In genomic region chr6:98947411-98948292, GRCh38 we compare ENCODE assay signal across 8 cellular contexts. TPM values are rescaled to one million over a fixed set of nuclear protein-coding genes. Genes with fewer than 3 reads are reported as not detected.
DNase-seq lines count a peak whose midpoint lies in the region; ATAC-seq and TF ChIP-seq lines count a peak whose summit lies in the region.

FBXL4 (minus strand) TSS chr6:98947946; CDS start chr6:98926988, 20,958 bp downstream.

- H3K4me1 ChIP-seq in ectodermal cell (ENCODE audit: control insufficient read depth, insufficient read depth, low read length) (peaks cover 5% of the 10 kb centered on the region), lower lobe of right lung (peaks cover 31% of the 10 kb centered on the region)

- H3K4me3 ChIP-seq in ectodermal cell (ENCODE audit: insufficient read depth, low read depth, low read length) (peak within 1 kb of the TSS; percentile 70), lower lobe of right lung (peak within 1 kb of the TSS; percentile 75)

- peaks cover 0 to 2% of the 10 kb centered on the region in 2 donors for H3K36me3 Mint-ChIP-seq in CD14-positive monocyte
- H3K36me3 Mint-ChIP-seq in activated CD8-positive, alpha-beta T cell treated with anti-CD3 and anti-CD28 coated beads for 36 hours (ENCODE audit: low read depth), result peaks cover 17% of the 10 kb centered on the region

- ATAC-seq in GM19324 (IDR thresholded peaks at IDR 0.05; ENCODE audit: low FRiP score, unreplicated experiment), result peak; percentile 85
- peak; percentile 72 for ATAC-seq in HG03457 (IDR thresholded peaks at IDR 0.05; ENCODE audit: unreplicated experiment)
- ATAC-seq in activated CD8-positive, alpha-beta T cell treated with anti-CD3 and anti-CD28 coated beads for 36 hours, result peak; percentile 90
- ATAC-seq in lower lobe of right lung, result peak; percentile 98

- H3K4me1 Mint-ChIP-seq in CD14-positive monocyte, result peaks cover 29% of the 10 kb centered on the region
- H3K4me1 Mint-ChIP-seq in activated CD8-positive, alpha-beta T cell treated with anti-CD3 and anti-CD28 coated beads for 36 hours (ENCODE audit: low read depth), result peaks cover 28% of the 10 kb centered on the region

- TF ChIP-seq CTCF in CD14-positive monocyte (IDR thresholded peaks at IDR 0.05), result no peak
- no peak for TF ChIP-seq CTCF in activated CD8-positive, alpha-beta T cell treated with anti-CD3 and anti-CD28 coated beads for 36 hours (IDR thresholded peaks at IDR 0.05)
- TF ChIP-seq CTCF in lower lobe of right lung (IDR thresholded peaks at IDR 0.05), result no peak

- POLR2A ChIA-PET in activated CD8-positive, alpha-beta T cell treated with anti-CD3 and anti-CD28 coated beads for 36 hours (lab: Charles Lee), result interaction anchor here (1.0 kb wide), 2 partner anchors 11 to 50 kb away, joined by 3 read pairs; no protein-coding TSS in a partner anchor

- peak within 1 kb of the TSS; percentile 81 to 91 (median 86) for H3K27ac Mint-ChIP-seq in CD14-positive monocyte
- H3K27ac Mint-ChIP-seq in activated CD8-positive, alpha-beta T cell treated with anti-CD3 and anti-CD28 coated beads for 36 hours, result peak within 1 kb of the TSS; percentile 96

- H3K36me3 ChIP-seq in ectodermal cell (ENCODE audit: control insufficient read depth, insufficient read depth, low read length) (no peaks in the 10 kb centered on the region), lower lobe of right lung (no peaks in the 10 kb centered on the region)

- H3K27me3 Mint-ChIP-seq in CD14-positive monocyte (ENCODE audit: low read depth in 3 of 3), result peaks cover 0 to 2% (median 2%) of the 10 kb centered on the region in 3 donors
- peaks cover 2% of the 10 kb centered on the region for H3K27me3 Mint-ChIP-seq in activated CD8-positive, alpha-beta T cell treated with anti-CD3 and anti-CD28 coated beads for 36 hours

- no peaks in the 10 kb centered on the region for H3K9me3 ChIP-seq in ectodermal cell (ENCODE audit: control insufficient read depth, low read length)
- no peaks in the 10 kb centered on the region for H3K9me3 ChIP-seq in lower lobe of right lung

- WGBS in ectodermal cell, 2 experiments, result 1% methylated on average over 93 of the region's 93 CpGs

- H3K27ac ChIP-seq in ectodermal cell (ENCODE audit: insufficient read depth, low read depth, low read length, poor library complexity, severe bottlenecking), result peak within 1 kb of the TSS; percentile 76
- peak within 1 kb of the TSS; percentile 91 for H3K27ac ChIP-seq in lower lobe of right lung

- DNase-seq in CD14-positive monocyte (ENCODE audit: low spot score), result peak; percentile 68
- peak; percentile 97 for DNase-seq in NCI-H82 (lab: John Stamatoyannopoulos, UW)
- DNase-seq in activated CD8-positive, alpha-beta T cell treated with anti-CD3 and anti-CD28 coated beads for 36 hours, result peak; percentile 88
- DNase-seq in lower lobe of right lung, result peak; percentile 91
- DNase-seq in stimulated activated CD4-positive, alpha-beta T cell treated with anti-CD3 and anti-CD28 coated beads, TNF-alpha, amount 100 ng/mL, for 4 hours (ENCODE audit: low read depth in 3 of 3), result peak; percentile 69 to 75 (median 74)

- CTCF ChIA-PET in activated CD8-positive, alpha-beta T cell treated with anti-CD3 and anti-CD28 coated beads for 36 hours (lab: Charles Lee), result no interaction called here

- H3K27me3 ChIP-seq in ectodermal cell (ENCODE audit: control insufficient read depth, insufficient read depth, low read length, poor library complexity, severe bottlenecking) (no peaks in the 10 kb centered on the region), lower lobe of right lung (ENCODE audit: low read depth) (no peaks in the 10 kb centered on the region)

- peaks cover 0 to 7% (median 3%) of the 10 kb centered on the region in 7 donors for H3K9me3 Mint-ChIP-seq in CD14-positive monocyte
- H3K9me3 Mint-ChIP-seq in activated CD8-positive, alpha-beta T cell treated with anti-CD3 and anti-CD28 coated beads for 36 hours, result peaks cover 3% of the 10 kb centered on the region

- peak within 1 kb of the TSS; percentile 90 to 94 for H3K4me3 Mint-ChIP-seq in CD14-positive monocyte
- peak within 1 kb of the TSS; percentile 94 for H3K4me3 Mint-ChIP-seq in activated CD8-positive, alpha-beta T cell treated with anti-CD3 and anti-CD28 coated beads for 36 hours

- intact Hi-C loops in CD14-positive monocyte (cut with micrococcal nuclease), result no loop called here
- intact Hi-C loops in activated CD8-positive, alpha-beta T cell treated with anti-CD3 and anti-CD28 coated beads for 36 hours (cut with micrococcal nuclease), result no loop called here
- intact Hi-C loops in lower lobe of right lung (cut with DNase I), result no loop called here

RNA-seq across cellular contexts. Expression of gene FBXL4, which starts in this region (rescaled TPM):
- polyA plus RNA-seq in CD14-positive monocyte, result 10 to 100 TPM in 1 of 2 donors, 1 to 10 TPM in 1; 8.6 to 10.9 TPM
- 10 to 100 TPM; 16.4 to 17.5 TPM for total RNA-seq in activated CD8-positive, alpha-beta T cell treated with anti-CD3 and anti-CD28 coated beads for 36 hours
- polyA plus RNA-seq in ectodermal cell (2013, experiment 1 of 4), result 11.7 TPM
- 9.2 TPM for polyA plus RNA-seq in ectodermal cell (2013, experiment 2 of 4)
- 10.3 TPM for polyA plus RNA-seq in ectodermal cell (2013, experiment 3 of 4)
- polyA plus RNA-seq in ectodermal cell (2013, experiment 4 of 4), result 10.0 TPM
- 21.1 TPM for total RNA-seq in lower lobe of right lung

Comparison
In these comparisons a context has a peak if more than half of its experiments do, and no peak if none do; other contexts are left out.
1. Peak in every context shown above with its lines: DNase-seq, ATAC-seq, H3K4me3 ChIP-seq and H3K27ac ChIP-seq.